Comparison of ENCODE assay signal across 10 cellular contexts in the genomic region with DNA sequence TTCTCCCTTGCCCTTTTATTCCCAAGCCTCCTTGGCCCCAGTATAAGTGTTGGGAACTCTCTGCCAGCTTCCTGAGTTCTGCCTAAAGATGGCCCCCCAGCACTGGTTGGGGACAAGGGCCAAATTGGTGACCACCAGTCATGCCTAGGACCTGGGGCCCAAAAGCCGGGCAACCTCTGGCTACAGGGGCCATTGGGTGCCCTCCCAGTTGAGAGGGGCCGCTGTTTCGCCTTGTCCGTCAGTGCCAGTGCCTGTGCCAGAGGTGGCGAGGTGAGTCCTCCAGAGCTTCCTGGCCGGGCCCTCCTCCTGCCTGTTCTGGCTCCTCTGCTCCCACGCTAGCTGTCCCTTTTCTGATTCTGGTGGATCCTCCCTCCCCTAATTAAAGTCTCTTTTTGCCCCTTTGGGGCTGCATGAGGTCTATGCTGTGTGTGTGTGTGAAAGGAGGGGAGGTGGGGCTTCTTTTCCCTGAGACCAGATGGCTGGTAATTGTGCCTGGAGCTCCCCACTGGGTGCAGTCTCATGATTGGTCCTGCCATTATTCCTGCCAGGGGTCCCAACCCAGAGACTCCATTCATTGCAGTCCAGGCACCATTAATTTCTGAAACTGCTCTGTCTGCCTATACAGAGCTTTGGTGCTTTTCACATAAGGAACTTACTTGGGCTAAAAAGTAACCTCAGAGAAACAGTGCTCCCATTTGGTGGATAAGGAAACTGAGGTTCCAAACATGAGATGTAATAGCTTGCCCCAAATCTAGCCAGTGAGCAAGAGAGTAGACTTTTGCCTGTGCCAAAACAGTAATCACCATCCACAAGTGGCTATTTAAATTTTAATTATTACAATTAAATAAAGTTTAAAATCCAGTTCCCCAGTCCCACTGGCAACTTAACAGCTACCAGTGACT. TPM values are rescaled to one million over a fixed set of nuclear protein-coding genes. Genes with fewer than 3 reads are reported as not detected.
A peak's percentile ranks its signal among the peaks of the same experiment; 100 is the strongest.
DNase-seq lines count a peak whose midpoint lies in the region; FAIRE-seq and TF ChIP-seq lines count a peak whose summit lies in the region.
"Had no signal": no experiment of that assay in that cellular context is flagged by ENCODE, and none has a peak within 500 bp of the region (broad histone marks: within the 10 kb centered on the region; RNA-seq: fewer than 3 reads in every experiment).

No MANE protein-coding gene starts in this region.

- H3K27ac ChIP-seq in endothelial cell of umbilical vein (ENCODE audit: insufficient read depth, low read depth, low read length) = no peak overlapping the region

- intact Hi-C loops in CD14-positive monocyte (cut with micrococcal nuclease) = no loop called here
- intact Hi-C loops in endothelial cell of umbilical vein (cut with micrococcal nuclease) = loop anchor here (10.0 kb wide), 1 partner anchor 302 kb away; no protein-coding TSS in a partner anchor

- H3K36me3 ChIP-seq in endothelial cell of umbilical vein (ENCODE audit: control insufficient read depth in 2 of 2, extremely low read depth in 1 of 2, insufficient read depth in 2 of 2, low read length in 2 of 2) = peaks cover 20 to 38% of the 10 kb centered on the region in 2 experiments
- peaks cover 18% of the 10 kb centered on the region for H3K36me3 ChIP-seq in H7 (replicated peaks; ENCODE audit: control insufficient read depth, insufficient read depth, low read length)

- no peaks in the 10 kb centered on the region for H3K9me1 ChIP-seq in endothelial cell of umbilical vein (replicated peaks; ENCODE audit: control insufficient read depth, extremely low read depth, insufficient read depth, low read length)

- peak overlapping the region in 5 of 7 donors; percentile 27 to 60 (median 46) for H3K27ac Mint-ChIP-seq in CD14-positive monocyte

- H3K4me1 ChIP-seq in endothelial cell of umbilical vein (ENCODE audit: control insufficient read depth, extremely low read depth, insufficient read depth, low read length) = peaks cover 12% of the 10 kb centered on the region

- POLR2A ChIA-PET in endothelial cell of umbilical vein (lab: Charles Lee) = no interaction called here

- H3K36me3 Mint-ChIP-seq in CD14-positive monocyte = peaks cover 61 to 70% of the 10 kb centered on the region in 2 donors

- no peak for DNase-seq in CD14-positive monocyte (ENCODE audit: low spot score)
- DNase-seq in NCI-H2171 treated with DMSO at 0.1 percent for 48 hours (lab: John Stamatoyannopoulos, UW) = peak; percentile 59
- no peak for DNase-seq in endothelial cell of umbilical vein (ENCODE audit: low read depth, low spot score)
- no peak for DNase-seq in H7
- DNase-seq in NOMO-1 (lab: John Stamatoyannopoulos, UW; ENCODE audit: unreplicated experiment in 2 of 2) = no peak
- no peak for DNase-seq in SW 1271 (lab: John Stamatoyannopoulos, UW)
- DNase-seq: cortex of kidney, GF-D8, NCI-H510A treated with DMSO at 0.1 percent for 48 hours had no signal

- TF ChIP-seq POLR2A in endothelial cell of umbilical vein (IDR thresholded peaks at IDR 0.05; ENCODE audit: low read depth, low read length) = no peak

- H3K9ac ChIP-seq in endothelial cell of umbilical vein (replicated peaks; ENCODE audit: extremely low read depth, insufficient read depth, low read length) = no peak overlapping the region

- no peak for TF ChIP-seq CTCF in CD14-positive monocyte (IDR thresholded peaks at IDR 0.05)
- TF ChIP-seq CTCF in endothelial cell of umbilical vein (IDR thresholded peaks at IDR 0.05; ENCODE audit: extremely low read depth in 1 of 2, insufficient read depth in 1 of 2, low read depth in 1 of 2, low read length in 2 of 2) = no peak

- CTCF ChIA-PET in endothelial cell of umbilical vein (lab: Charles Lee) = interaction anchor here (2.8 kb wide), 1 partner anchor 140 kb away, joined by 12 read pairs; no protein-coding TSS in a partner anchor

- H3K4me3 ChIP-seq in endothelial cell of umbilical vein (replicated peaks in 1 of 3; ENCODE audit: insufficient read depth in 1 of 3, low read depth in 1 of 3, low read length in 3 of 3) = no peak overlapping the region
- H3K4me3 ChIP-seq in H7 (ENCODE audit: insufficient read depth, low read depth, low read length) = no peak overlapping the region

- no peak for FAIRE-seq in endothelial cell of umbilical vein (lab: Jason Lieb, UNC)
- FAIRE-seq: islet of Langerhans had no signal

- BruUV-seq in endothelial cell of umbilical vein (replicated peaks; lab: Mats Ljungman, UMichigan) = TSS peak; percentile 72

- H3K4me2 ChIP-seq in endothelial cell of umbilical vein (ENCODE audit: insufficient read depth, low read length) = no peak overlapping the region

- H3K27me3 ChIP-seq in endothelial cell of umbilical vein (ENCODE audit: control insufficient read depth in 2 of 2, insufficient read depth in 2 of 2, low read length in 2 of 2) (no peaks in the 10 kb centered on the region), H7 (ENCODE audit: control insufficient read depth, insufficient read depth, low read length) (peaks cover 8% of the 10 kb centered on the region; the same call in 1 of the 2 replicates)

- H3K4me3 Mint-ChIP-seq in CD14-positive monocyte = no peak overlapping the region

- H3K9me3 Mint-ChIP-seq in CD14-positive monocyte = peaks cover 0 to 2% (median 0%) of the 10 kb centered on the region in 7 donors

- peaks cover 32% of the 10 kb centered on the region for H3K4me1 Mint-ChIP-seq in CD14-positive monocyte

- H4K20me1 ChIP-seq in endothelial cell of umbilical vein (replicated peaks; ENCODE audit: control insufficient read depth, extremely low read depth, insufficient read depth, low read length) = no peaks in the 10 kb centered on the region

- dilution Hi-C loops in endothelial cell of umbilical vein (cut with MboI; ENCODE audit: extremely low pct_ligation_motif_present, low sequenced_read_pairs) = no loop called here

- no peak overlapping the region for H2AFZ ChIP-seq in endothelial cell of umbilical vein (ENCODE audit: low read depth, low read length)

- peaks cover 0 to 5% (median 0%) of the 10 kb centered on the region in 3 donors for H3K27me3 Mint-ChIP-seq in CD14-positive monocyte (ENCODE audit: low read depth in 3 of 3)

- H3K9me3 ChIP-seq in endothelial cell of umbilical vein (replicated peaks; ENCODE audit: control insufficient read depth, insufficient read depth, low read length) = no peaks in the 10 kb centered on the region

- H3K79me2 ChIP-seq in endothelial cell of umbilical vein (ENCODE audit: control insufficient read depth, insufficient read depth, low read length) = no peaks in the 10 kb centered on the region

RNA-seq across cellular contexts. Expression of a gene that starts 3.1 kb away (rescaled TPM):
- 1 to 10 TPM; 1.1 to 1.8 TPM for polyA plus RNA-seq in CD14-positive monocyte
- total RNA-seq in endothelial cell of umbilical vein = 41.8 and 43.5 TPM in 2 replicates
- polyA plus RNA-seq in endothelial cell of umbilical vein = 63.7 and 65.2 TPM in 2 replicates
- 13.5 and 20.3 TPM in 2 replicates for polyA plus RNA-seq in endothelial cell of umbilical vein (2011; cell fraction: cytosol; rRNA removed)
- polyA plus RNA-seq in endothelial cell of umbilical vein (2011; cell fraction: nucleus; rRNA removed) = 380 and 478 TPM in 2 replicates
- polyA plus RNA-seq in endothelial cell of umbilical vein (2012) = 26.4 and 27.3 TPM in 2 replicates
- polyA minus RNA-seq in endothelial cell of umbilical vein = 84.2 and 98.1 TPM in 2 replicates
- 8.4 TPM for polyA minus RNA-seq in endothelial cell of umbilical vein (2011; cell fraction: cytosol; rRNA and poly(A)+ RNA removed)
- 74.4 and 87.9 TPM in 2 replicates for polyA minus RNA-seq in endothelial cell of umbilical vein (2011; cell fraction: nucleus; rRNA and poly(A)+ RNA removed)
- total RNA-seq in H7 (2014; rRNA removed; shearing (Covaris generic)) = 3.7 and 7.4 TPM in 2 replicates

RNA-seq across cellular contexts. Expression of a gene that starts 14.1 kb away (rescaled TPM):
- polyA plus RNA-seq in CD14-positive monocyte (100 to 1,000 TPM; 389 to 390 TPM), endothelial cell of umbilical vein (181 and 217 TPM in 2 replicates)
- 197 TPM in 2 replicates for total RNA-seq in endothelial cell of umbilical vein
- 216 and 218 TPM in 2 replicates for polyA plus RNA-seq in endothelial cell of umbilical vein (2011; cell fraction: cytosol; rRNA removed)
- 102 and 119 TPM in 2 replicates for polyA plus RNA-seq in endothelial cell of umbilical vein (2011; cell fraction: nucleus; rRNA removed)
- 138 and 169 TPM in 2 replicates for polyA plus RNA-seq in endothelial cell of umbilical vein (2012)
- polyA minus RNA-seq in endothelial cell of umbilical vein = 157 and 160 TPM in 2 replicates
- 112 TPM for polyA minus RNA-seq in endothelial cell of umbilical vein (2011; cell fraction: cytosol; rRNA and poly(A)+ RNA removed)
- 71.5 and 76.3 TPM in 2 replicates for polyA minus RNA-seq in endothelial cell of umbilical vein (2011; cell fraction: nucleus; rRNA and poly(A)+ RNA removed)
- total RNA-seq in H7 (2014; rRNA removed; shearing (Covaris generic)) = 207 and 239 TPM in 2 replicates

RNA-seq across cellular contexts. Expression of a gene that starts 14.7 kb away (rescaled TPM):
- 10 to 100 TPM; 36.1 to 46.9 TPM for polyA plus RNA-seq in CD14-positive monocyte
- 31.0 and 31.3 TPM in 2 replicates for total RNA-seq in endothelial cell of umbilical vein
- 27.8 and 29.6 TPM in 2 replicates for polyA plus RNA-seq in endothelial cell of umbilical vein
- polyA plus RNA-seq in endothelial cell of umbilical vein (2011; cell fraction: cytosol; rRNA removed) = 31.2 and 37.0 TPM in 2 replicates
- polyA plus RNA-seq in endothelial cell of umbilical vein (2011; cell fraction: nucleus; rRNA removed) = 20.8 and 21.0 TPM in 2 replicates
- polyA plus RNA-seq in endothelial cell of umbilical vein (2012) = 20.0 and 24.6 TPM in 2 replicates
- 20.5 and 20.7 TPM in 2 replicates for polyA minus RNA-seq in endothelial cell of umbilical vein
- polyA minus RNA-seq in endothelial cell of umbilical vein (2011; cell fraction: cytosol; rRNA and poly(A)+ RNA removed) = 25.8 TPM
- polyA minus RNA-seq in endothelial cell of umbilical vein (2011; cell fraction: nucleus; rRNA and poly(A)+ RNA removed) = 8.2 and 8.4 TPM in 2 replicates
- 76.0 and 79.6 TPM in 2 replicates for total RNA-seq in H7 (2014; rRNA removed; shearing (Covaris generic))

RNA-seq across cellular contexts. Expression of a gene that starts 36.9 kb away (rescaled TPM):
- polyA plus RNA-seq in CD14-positive monocyte (10 to 100 TPM; 42.6 to 51.5 TPM), endothelial cell of umbilical vein (56.6 and 63.2 TPM in 2 replicates)
- 34.8 and 38.9 TPM in 2 replicates for total RNA-seq in endothelial cell of umbilical vein
- polyA plus RNA-seq in endothelial cell of umbilical vein (2011; cell fraction: cytosol; rRNA removed) = 42.6 and 43.5 TPM in 2 replicates
- 27.6 and 28.6 TPM in 2 replicates for polyA plus RNA-seq in endothelial cell of umbilical vein (2011; cell fraction: nucleus; rRNA removed)
- 22.3 and 31.3 TPM in 2 replicates for polyA plus RNA-seq in endothelial cell of umbilical vein (2012)
- 21.8 and 28.3 TPM in 2 replicates for polyA minus RNA-seq in endothelial cell of umbilical vein
- polyA minus RNA-seq in endothelial cell of umbilical vein (2011; cell fraction: cytosol; rRNA and poly(A)+ RNA removed) = 21.2 TPM
- polyA minus RNA-seq in endothelial cell of umbilical vein (2011; cell fraction: nucleus; rRNA and poly(A)+ RNA removed) = 7.5 and 9.9 TPM in 2 replicates
- 117 and 131 TPM in 2 replicates for total RNA-seq in H7 (2014; rRNA removed; shearing (Covaris generic))

RNA-seq across cellular contexts. Expression of a gene that starts 37.2 kb away (rescaled TPM):
- polyA plus RNA-seq in CD14-positive monocyte = 100 to 1,000 TPM; 118 to 137 TPM
- total RNA-seq in endothelial cell of umbilical vein = 23.5 and 25.7 TPM in 2 replicates
- polyA plus RNA-seq in endothelial cell of umbilical vein = 24.4 and 28.4 TPM in 2 replicates
- polyA plus RNA-seq in endothelial cell of umbilical vein (2011; cell fraction: cytosol; rRNA removed) = 27.5 and 32.0 TPM in 2 replicates
- 23.2 and 25.2 TPM in 2 replicates for polyA plus RNA-seq in endothelial cell of umbilical vein (2011; cell fraction: nucleus; rRNA removed)
- polyA plus RNA-seq in endothelial cell of umbilical vein (2012) = 21.5 and 22.5 TPM in 2 replicates
- 15.4 and 16.6 TPM in 2 replicates for polyA minus RNA-seq in endothelial cell of umbilical vein
- polyA minus RNA-seq in endothelial cell of umbilical vein (2011; cell fraction: cytosol; rRNA and poly(A)+ RNA removed) = 2.2 TPM
- 5.2 and 8.0 TPM in 2 replicates for polyA minus RNA-seq in endothelial cell of umbilical vein (2011; cell fraction: nucleus; rRNA and poly(A)+ RNA removed)
- total RNA-seq in H7 (2014; rRNA removed; shearing (Covaris generic)) = 5.1 and 10.7 TPM in 2 replicates
